In genomic region chr13:73193541-73193940, GRCh38 we compare ENCODE assay signal across 17 cellular contexts.
DNase-seq lines count a peak whose midpoint lies in the region; ATAC-seq and TF ChIP-seq lines count a peak whose summit lies in the region.
"Had no signal": no experiment of that assay in that cellular context is flagged by ENCODE, and none has a peak within 500 bp of the region (broad histone marks: within the 10 kb centered on the region; RNA-seq: fewer than 3 reads in every experiment).

No MANE protein-coding gene starts in this region.

- in situ Hi-C loops in transverse colon (cut with MboI; ENCODE audit: low pct_ligation_motif_present in 1 of 4, low pct_unique_long_range_greater_than_20kb in 1 of 4, low sequenced_read_pairs in 3 of 4), result no loop called here

- intact Hi-C loops in Calu3 (cut with micrococcal nuclease; ENCODE audit: unreplicated experiment), result loop anchor here (10.0 kb wide), 2 partner anchors 89 to 119 kb away; no protein-coding TSS in a partner anchor
- intact Hi-C loops in left lung (cut with DNase I), result no loop called here
- intact Hi-C loops in transverse colon (cut with DNase I; ENCODE audit: low total_unique reads), result no loop called here

- TF ChIP-seq CTCF in Calu3 (IDR thresholded peaks at IDR 0.05; ENCODE audit: unreplicated experiment) (no peak), choroid plexus epithelial cell (conservative IDR thresholded peaks at IDR 0.05; ENCODE audit: low read depth, low read length) (no peak), left lung (IDR thresholded peaks at IDR 0.05) (no peak), transverse colon (IDR thresholded peaks at IDR 0.05) (no peak), coronary artery (IDR thresholded peaks at IDR 0.05) (no peak)

- no peaks in the 10 kb centered on the region for H3K4me1 ChIP-seq in left lung
- peaks cover 0 to 23% (median 9%) of the 10 kb centered on the region in 4 donors for H3K4me1 ChIP-seq in transverse colon

- DNase-seq in Calu3, result no peak
- peak; percentile 41 for DNase-seq in choroid plexus epithelial cell (ENCODE audit: low read depth)
- no peak for DNase-seq in left lung
- DNase-seq in transverse colon, result no peak
- DNase-seq in middle frontal gyrus (ENCODE audit: extremely low spot score, low spot score), result no peak
- DNase-seq in stimulated activated CD4-positive, alpha-beta T cell treated with anti-CD3 and anti-CD28 coated beads, Interleukin-4, amount 100 ng/mL, for 4 hours, result no peak
- no peak for DNase-seq in amniotic stem cell (lab: John Stamatoyannopoulos, UW)
- DNase-seq in coronary artery (ENCODE audit: low spot score), result no peak
- DNase-seq: AML-193; CD4-positive, alpha-beta T cell; DMS79 treated with DMSO at 0.1 percent for 48 hours; GF-D8; HCEC 1CT; KBM-7 had no signal

- 96 to 100% methylated on average over 1 of the region's 1 CpG for WGBS in transverse colon (ENCODE audit: low coverage in 1 of 2), 2 donors

- CTCF ChIA-PET in Calu3 (lab: Charles Lee), result no interaction called here

- no peak overlapping the region for H3K4me3 ChIP-seq in choroid plexus epithelial cell (ENCODE audit: low read depth, low read length)
- no peak overlapping the region for H3K4me3 ChIP-seq in left lung
- H3K4me3 ChIP-seq in transverse colon, result no peak overlapping the region
- H3K4me3 ChIP-seq in coronary artery, result no peak overlapping the region
- H3K4me3 ChIP-seq: GM23338 had no signal

- ATAC-seq in left lung, result peak; percentile 58
- ATAC-seq: GM23338 had no signal

- H3K4me1 Mint-ChIP-seq in Calu3 (ENCODE audit: low read depth, unreplicated experiment), result peaks cover 26% of the 10 kb centered on the region

- H3K27ac Mint-ChIP-seq in Calu3 (ENCODE audit: unreplicated experiment), result peak overlapping the region; percentile 91
- H3K27ac Mint-ChIP-seq: CD4-positive, alpha-beta T cell; GM23338; IgD-negative memory B cell had no signal

- H3K9me3 ChIP-seq in left lung (no peaks in the 10 kb centered on the region), transverse colon (no peaks in the 10 kb centered on the region)

- H3K36me3 Mint-ChIP-seq in Calu3 (ENCODE audit: insufficient read depth, unreplicated experiment), result peaks cover 11% of the 10 kb centered on the region
- H3K36me3 Mint-ChIP-seq: IgD-negative memory B cell had no signal

- H3K9me3 Mint-ChIP-seq in Calu3 (ENCODE audit: low read depth, unreplicated experiment), result no peaks in the 10 kb centered on the region
- H3K9me3 Mint-ChIP-seq: CD4-positive, alpha-beta T cell; GM23338 had no signal

- TF ChIP-seq POLR2A in transverse colon (IDR thresholded peaks at IDR 0.05), result no peak

- no TSS peak for BruUV-seq in Calu3 (replicated peaks; lab: Mats Ljungman, UMichigan)

- no peaks in the 10 kb centered on the region for H3K27me3 Mint-ChIP-seq in Calu3 (ENCODE audit: unreplicated experiment)
- H3K27me3 Mint-ChIP-seq: CD4-positive, alpha-beta T cell; IgD-negative memory B cell had no signal

- no peaks in the 10 kb centered on the region for H3K36me3 ChIP-seq in left lung
- H3K36me3 ChIP-seq in transverse colon, result no peaks in the 10 kb centered on the region

- no peaks in the 10 kb centered on the region for H3K27me3 ChIP-seq in left lung
- no peaks in the 10 kb centered on the region for H3K27me3 ChIP-seq in transverse colon

- H3K27ac ChIP-seq in left lung (peak overlapping the region in 1 of 2 donors; percentile 37), transverse colon (peak overlapping the region; percentile 72 to 77 (median 74)), coronary artery (no peak overlapping the region)
- H3K27ac ChIP-seq: C4-2B had no signal

- H3K4me3 Mint-ChIP-seq in Calu3 (ENCODE audit: low read depth, unreplicated experiment), result no peak overlapping the region
- H3K4me3 Mint-ChIP-seq: CD4-positive, alpha-beta T cell; GM23338; IgD-negative memory B cell had no signal

- TF ChIP-seq EP300 in transverse colon (IDR thresholded peaks at IDR 0.05; ENCODE audit: low read depth), result no peak

Comparison
In these comparisons a context has a peak if more than half of its experiments do, and no peak if none do; other contexts are left out.
1. H3K27ac ChIP-seq: peak in transverse colon (4 of 4); none in coronary artery (0 of 2).